In the genomic region with DNA sequence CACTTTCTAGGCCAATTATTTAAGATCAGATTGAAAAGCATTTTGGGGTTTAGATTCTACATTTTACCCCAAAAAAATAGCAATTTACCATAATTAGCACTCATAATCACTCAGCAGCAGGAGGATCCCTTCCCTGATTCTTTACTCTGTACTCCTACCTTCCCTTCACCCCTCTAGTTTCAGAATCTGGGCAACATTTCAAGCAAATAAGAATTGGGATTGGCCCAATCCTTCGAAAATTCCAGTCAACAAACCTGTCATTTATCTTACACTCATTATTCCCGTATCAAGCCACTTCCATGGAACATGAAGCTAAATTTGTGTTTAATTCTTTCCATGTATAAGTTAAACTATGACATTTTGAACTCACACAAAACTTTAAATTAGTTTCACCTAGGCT, we compare ENCODE assay signal across 33 cellular contexts.
"Had no signal": no experiment of that assay in that cellular context is flagged by ENCODE, and none has a peak within 500 bp of the region (broad histone marks: within the 10 kb centered on the region; RNA-seq: fewer than 3 reads in every experiment).

No MANE protein-coding gene starts in this region.

- ATAC-seq: activated naive CD4-positive, alpha-beta T cell treated with anti-CD3 and anti-CD28 coated beads, Interleukin-2, amount 50 U/mL, for 72 hours; activated naive CD8-positive, alpha-beta T cell treated with anti-CD3 and anti-CD28 coated beads, Interleukin-2, amount 50 U/mL, for 24 hours; activated T-cell treated with anti-CD3 and anti-CD28 coated beads, Interleukin-2, amount 50 U/mL, for 4 hours; activated T-cell treated with anti-CD3 and anti-CD28 coated beads, Interleukin-2, amount 50 U/mL, for 72 hours; activated T-helper 17 cell treated with anti-CD3 and anti-CD28 coated beads, Interleukin-2, amount 50 U/mL, for 72 hours; body of pancreas had no signal

- H3K4me1 ChIP-seq: adrenal gland, ascending aorta, body of pancreas, breast epithelium had no signal

- H3K27ac ChIP-seq: adrenal gland, ascending aorta, body of pancreas, brain microvascular endothelial cell, breast epithelium, cardiac muscle cell had no signal

- DNase-seq: activated effector memory CD4-positive, alpha-beta T cell treated with anti-CD3 and anti-CD28 coated beads, Interleukin-2, amount 50 U/mL, for 16 hours; activated effector memory CD4-positive, alpha-beta T cell treated with Interleukin-2 at 50 U/mL for 16 hours; activated gamma-delta T cell; activated gamma-delta T cell treated with Interleukin-2 at 50 U/mL for 16 hours; activated naive CD4-positive, alpha-beta T cell; activated naive CD4-positive, alpha-beta T cell treated with anti-CD3 and anti-CD28 coated beads for 36 hours; activated naive CD4-positive, alpha-beta T cell treated with anti-CD3 and anti-CD28 coated beads, Interleukin-2, amount 10 ng/mL, durations not matched to agents 7 days and 5 days; activated naive CD4-positive, alpha-beta T cell treated with anti-CD3 and anti-CD28 coated beads, Interleukin-2, amount 50 U/mL, for 16 hours; activated naive CD4-positive, alpha-beta T cell treated with Interleukin-2 at 50 U/mL for 16 hours; activated naive CD8-positive, alpha-beta T cell treated with anti-CD3 and anti-CD28 coated beads for 36 hours; activated naive CD8-positive, alpha-beta T cell treated with anti-CD3 and anti-CD28 coated beads, Interleukin-2, amount 10 ng/mL, durations not matched to agents 7 days and 5 days; activated naive CD8-positive, alpha-beta T cell treated with anti-CD3 and anti-CD28 coated beads, Interleukin-2, amount 50 U/mL, for 24 hours; activated T-cell treated with anti-CD3 and anti-CD28 coated beads, Interleukin-2, amount 50 U/mL, for 1 hour; activated T-cell treated with anti-CD3 and anti-CD28 coated beads, Interleukin-2, amount 50 U/mL, for 24 hours; activated T-cell treated with anti-CD3 and anti-CD28 coated beads, Interleukin-2, amount 50 U/mL, for 4 hours; activated T-cell treated with anti-CD3 and anti-CD28 coated beads, Interleukin-2, amount 50 U/mL, for 48 hours; activated T-cell treated with anti-CD3 and anti-CD28 coated beads, Interleukin-2, amount 50 U/mL, for 72 hours; adrenal gland; amniotic stem cell; amygdala; aorta; body of pancreas; brain microvascular endothelial cell; caudate nucleus; central memory CD4-positive, alpha-beta T cell; cerebellar nuclear complex had no signal

- FAIRE-seq: astrocyte, bronchial epithelial cell had no signal

- H3K27me3 ChIP-seq: adrenal gland, ascending aorta, body of pancreas, brain microvascular endothelial cell, breast epithelium, cardiac muscle cell had no signal

- H3K9me3 ChIP-seq: adrenal gland, ascending aorta, body of pancreas, breast epithelium had no signal

- H3K4me3 ChIP-seq: adrenal gland, ascending aorta, body of pancreas, breast epithelium, cardiac muscle cell had no signal

- H3K36me3 ChIP-seq: adrenal gland, ascending aorta, brain microvascular endothelial cell, breast epithelium, cardiac muscle cell had no signal
